Comparison of ENCODE assay signal across 1 cellular context in the genomic region with DNA sequence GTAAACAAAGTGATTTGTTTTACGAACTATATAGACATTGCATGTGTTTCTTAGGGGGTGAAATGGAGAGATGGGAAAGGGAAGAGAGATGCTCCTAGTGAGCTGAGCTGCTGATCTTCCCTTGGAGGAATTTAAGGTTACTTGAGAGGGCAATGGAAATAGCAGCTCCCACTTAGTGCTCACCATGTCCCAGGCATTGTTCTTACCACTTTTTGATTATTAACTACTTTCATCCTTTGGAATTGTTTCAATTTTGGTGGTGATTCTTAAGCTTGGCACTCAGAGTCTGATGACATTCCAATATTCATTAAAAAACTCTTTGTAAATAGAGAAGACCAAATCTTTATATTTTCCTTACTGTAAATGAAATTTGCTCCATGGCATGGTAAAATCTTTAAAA.
TF ChIP-seq lines count a peak whose summit lies in the region.

No MANE protein-coding gene starts in this region.

TF ChIP-seq in IMR-90, 13 proteins besides CTCF, POLR2A, EP300 and RAD21:
- TF ChIP-seq NFE2L2 (IDR thresholded peaks at IDR 0.05; ENCODE audit: low read depth, low read length) (no peak), CHD1 (IDR thresholded peaks at IDR 0.05; ENCODE audit: low read depth, low read length) (no peak), MAZ (IDR thresholded peaks at IDR 0.05; ENCODE audit: borderline replicate concordance, low read depth, low read length) (no peak), RCOR1 (IDR thresholded peaks at IDR 0.05; ENCODE audit: insufficient replicate concordance, low read length) (no peak)
